Comparison of ENCODE assay signal across 23 cellular contexts in genomic region chrX:145464650-145465049, GRCh38.
"Had no signal": no experiment of that assay in that cellular context is flagged by ENCODE, and none has a peak within 500 bp of the region (broad histone marks: within the 10 kb centered on the region; RNA-seq: fewer than 3 reads in every experiment).

No MANE protein-coding gene starts in this region.

- H3K4me1 Mint-ChIP-seq: T-cell had no signal

- DNase-seq: KBM-7; NCI-H1092; NCI-H1436; NCI-H187; NCI-H2029; NCI-H2081 treated with DMSO at 0.1 percent for 48 hours; NCI-H2171; NCI-H226; NCI-H446; NCI-H510A; NCI-H524 treated with DMSO at 0.1 percent for 48 hours; NCI-H69; NCI-H774; NK-92 treated with Interleukin-12 subunit alpha and Interleukin-12 subunit beta, amount 100 ng/mL, for 24 hours; Right ventricle myocardium superior; RPMI8226; SIG-M5; SK-N-SH; SW 1271; T-cell had no signal

- H3K36me3 ChIP-seq: SJSA1 had no signal

- H3K9me3 Mint-ChIP-seq: T-cell had no signal

- H3K27ac Mint-ChIP-seq: T-cell; T-helper 1 cell treated with Interleukin-12 subunit alpha and Interleukin-12 subunit beta and Interleukin-4 antibody, amounts not matched to agents 30 μg/mL and 1 μg/mL, for 36 hours had no signal

- H3K9ac ChIP-seq: SK-N-SH had no signal

- H3K4me3 Mint-ChIP-seq: T-cell; T-helper 1 cell treated with Interleukin-12 subunit alpha and Interleukin-12 subunit beta and Interleukin-4 antibody, amounts not matched to agents 30 μg/mL and 1 μg/mL, for 36 hours had no signal

- H3K36me3 Mint-ChIP-seq: T-cell had no signal

- ATAC-seq: T-cell had no signal

- H3K4me3 ChIP-seq: SJSA1 had no signal

- H3K9me3 ChIP-seq: SJSA1, SK-N-SH had no signal

- H3K4me2 ChIP-seq: SK-N-SH had no signal

- H3K27me3 ChIP-seq: SJSA1 had no signal

- H3K4me1 ChIP-seq: SJSA1 had no signal

- H3K27ac ChIP-seq: HL-60, SJSA1 had no signal
